21 cellular contexts compared by ENCODE assay signal in the genomic region with DNA sequence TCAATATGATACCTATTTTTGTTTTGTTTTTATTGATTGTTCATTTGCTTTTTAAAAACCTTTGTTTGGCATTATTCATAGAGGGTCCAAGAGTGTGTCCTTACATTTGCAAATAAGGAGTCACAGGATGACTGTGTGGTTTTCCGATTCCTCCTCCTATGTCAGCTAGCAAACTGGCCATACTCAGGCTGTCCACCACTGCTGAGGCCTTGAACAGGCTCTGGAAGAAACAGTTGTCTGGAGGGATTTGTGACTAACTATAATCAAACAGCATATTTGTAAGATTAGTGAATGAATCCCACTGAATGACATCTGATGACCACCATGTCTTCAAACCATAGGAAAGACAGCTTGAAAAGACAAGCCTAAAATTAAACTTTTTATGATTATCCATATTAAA.
A peak's percentile ranks its signal among the peaks of the same experiment; 100 is the strongest.
DNase-seq lines count a peak whose midpoint lies in the region; ATAC-seq, FAIRE-seq and TF ChIP-seq lines count a peak whose summit lies in the region.
"Had no signal": no experiment of that assay in that cellular context is flagged by ENCODE, and none has a peak within 500 bp of the region (broad histone marks: within the 10 kb centered on the region; RNA-seq: fewer than 3 reads in every experiment).

No MANE protein-coding gene starts in this region.

- H3K4me3 ChIP-seq in PC-3 (ENCODE audit: low read length), result no peak overlapping the region
- H3K4me3 ChIP-seq: A549; BLaER1 treated with 17β-estradiol and CSF1 and Interleukin-3, amounts not matched to agents 10 nM and 100 nM had no signal

- H4K20me1 ChIP-seq in PC-3 (ENCODE audit: low read length), result no peaks in the 10 kb centered on the region
- H4K20me1 ChIP-seq: BLaER1 treated with 17β-estradiol and CSF1 and Interleukin-3, amounts not matched to agents 10 nM and 100 nM had no signal

- H3K27me3 ChIP-seq in PC-3 (ENCODE audit: low read length), result no peaks in the 10 kb centered on the region
- H3K27me3 ChIP-seq: BLaER1 treated with 17β-estradiol and CSF1 and Interleukin-3, amounts not matched to agents 10 nM and 100 nM had no signal

- H3K9ac ChIP-seq in PC-3 (ENCODE audit: low read length), result no peak overlapping the region
- H3K9ac ChIP-seq: BLaER1 treated with 17β-estradiol and CSF1 and Interleukin-3, amounts not matched to agents 10 nM and 100 nM had no signal

- no peak overlapping the region for H2AFZ ChIP-seq in PC-3 (ENCODE audit: low read length)

- H3K9me3 ChIP-seq in PC-3 (ENCODE audit: low read length), result no peaks in the 10 kb centered on the region
- H3K9me3 ChIP-seq: A549; BE2C; BLaER1 treated with 17β-estradiol and CSF1 and Interleukin-3, amounts not matched to agents 10 nM and 100 nM; Caco-2 had no signal

- TF ChIP-seq POLR2A in H54 (IDR thresholded peaks at IDR 0.05; ENCODE audit: low read depth, low read length), result no peak

- no peaks in the 10 kb centered on the region for H3K36me3 ChIP-seq in PC-3 (ENCODE audit: low read depth, low read length)
- H3K36me3 ChIP-seq: BE2C; BLaER1 treated with 17β-estradiol and CSF1 and Interleukin-3, amounts not matched to agents 10 nM and 100 nM had no signal

- H3K79me2 ChIP-seq in PC-3 (ENCODE audit: low read length), result no peaks in the 10 kb centered on the region

- ATAC-seq in PC-3 (no peak), GM21786 (IDR thresholded peaks at IDR 0.05; ENCODE audit: unreplicated experiment) (no peak)
- ATAC-seq: A549 had no signal

- H3K9me2 ChIP-seq in PC-3 (replicated peaks; ENCODE audit: low read length), result no peaks in the 10 kb centered on the region

- H3F3A ChIP-seq in PC-3 (ENCODE audit: low read length, unreplicated experiment), result no peaks in the 10 kb centered on the region

- no peak overlapping the region for H3K4me2 ChIP-seq in PC-3 (ENCODE audit: low read length)
- H3K4me2 ChIP-seq: A549; BLaER1 treated with 17β-estradiol and CSF1 and Interleukin-3, amounts not matched to agents 10 nM and 100 nM had no signal

- BruUV-seq in PC-3 (replicated peaks; lab: Mats Ljungman, UMichigan), result no TSS peak

- DNase-seq in H54 (ENCODE audit: insufficient read length, low spot score) (no peak), PC-3 (peak; percentile 22), myocyte (ENCODE audit: low read depth) (peak; percentile 35), COLO829 (ENCODE audit: low spot score) (no peak)
- DNase-seq in stimulated activated CD4-positive, alpha-beta T cell treated with anti-CD3 and anti-CD28 coated beads, Interleukin-12 subunit alpha, Interleukin-12 subunit beta, amount 100 ng/mL, for 4 hours, result no peak
- DNase-seq: 8988T; ACHN; AML-193; BE2C; Caco-2; CD4-positive, alpha-beta T cell; CD8-positive, alpha-beta memory T cell; DMS153; DND-41; H9 had no signal

- no peak for TF ChIP-seq CTCF in PC-3 (conservative IDR thresholded peaks at IDR 0.05; ENCODE audit: low read depth, low read length)

- intact Hi-C loops in PC-3 (cut with micrococcal nuclease), result loop anchor here (5.0 kb wide), 2 partner anchors 117 to 158 kb away; no protein-coding TSS in a partner anchor

- CTCF ChIA-PET in PC-3 (lab: Charles Lee), result no interaction called here

- H3K27ac ChIP-seq in PC-3 (ENCODE audit: low read length), result no peak overlapping the region
- H3K27ac ChIP-seq: A549; BLaER1 treated with 17β-estradiol and CSF1 and Interleukin-3, amounts not matched to agents 10 nM and 100 nM had no signal

- peak; percentile 33 for FAIRE-seq in H54 (lab: Jason Lieb, UNC)
- FAIRE-seq: A549, G401.6, GM12892, H1 had no signal

- POLR2A ChIA-PET in PC-3 (lab: Charles Lee; ENCODE audit: unreplicated experiment), result interaction anchor here (0.6 kb wide), 1 partner anchor 123 kb away, joined by 16 read pairs; no protein-coding TSS in a partner anchor

- H3K4me1 ChIP-seq in PC-3 (ENCODE audit: insufficient read depth, low read length), result peaks cover 25% of the 10 kb centered on the region
- H3K4me1 ChIP-seq: A549; BLaER1 treated with 17β-estradiol and CSF1 and Interleukin-3, amounts not matched to agents 10 nM and 100 nM; Caco-2 had no signal

Comparison
In these comparisons a context has a peak if more than half of its experiments do, and no peak if none do; other contexts are left out.
1. DNase-seq: peak in PC-3 (single experiment) and myocyte (single experiment); none in H54 (single experiment), stimulated activated CD4-positive, alpha-beta T cell treated with anti-CD3 and anti-CD28 coated beads, Interleukin-12 subunit alpha, Interleukin-12 subunit beta, amount 100 ng/mL, for 4 hours (single experiment) and COLO829 (single experiment).